8 cellular contexts compared by ENCODE assay signal in the genomic region with DNA sequence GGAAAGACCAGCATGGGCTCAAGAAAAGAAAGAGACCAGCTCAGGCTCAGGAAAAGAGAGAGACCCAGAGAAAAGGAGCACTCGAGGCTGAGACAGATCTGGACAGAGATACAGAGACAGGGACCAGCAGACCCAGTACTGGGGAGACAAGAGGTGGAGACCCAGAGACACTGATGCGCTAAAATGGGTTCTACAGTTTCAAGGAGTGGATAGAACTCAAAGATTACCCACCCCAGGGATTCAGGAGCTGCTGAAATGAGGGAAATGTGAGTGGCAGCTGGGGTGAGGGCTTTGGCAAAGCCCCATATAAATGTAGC. TPM values are rescaled to one million over a fixed set of nuclear protein-coding genes. Genes with fewer than 3 reads are reported as not detected.
DNase-seq lines count a peak whose midpoint lies in the region; ATAC-seq and TF ChIP-seq lines count a peak whose summit lies in the region.

No MANE protein-coding gene starts in this region.

- H3K36me3 Mint-ChIP-seq in activated T-helper 17 cell treated with anti-CD3 and anti-CD28 coated beads, Interleukin-2, amount 50 U/mL, for 72 hours (ENCODE audit: low read depth): peaks cover 15% of the 10 kb centered on the region

- H2AFZ ChIP-seq in hepatocyte (peak overlapping the region; percentile 73), smooth muscle cell (ENCODE audit: low read depth) (peak overlapping the region; percentile 78)

- DNase-seq in hepatocyte (ENCODE audit: low spot score): no peak
- DNase-seq in smooth muscle cell (lab: John Stamatoyannopoulos, UW; ENCODE audit: unreplicated experiment): no peak
- no peak for DNase-seq in NCI-H2196 treated with DMSO at 0.1 percent for 48 hours (lab: John Stamatoyannopoulos, UW; ENCODE audit: unreplicated experiment)
- DNase-seq in activated CD4-positive, CD25-positive, alpha-beta regulatory T cell treated with anti-CD3 and anti-CD28 coated beads, Interleukin-2, amount 50 U/mL, for 72 hours: no peak
- no peak for DNase-seq in kidney tubule cell (ENCODE audit: low spot score)
- no peak for DNase-seq in NOMO-1 treated with DMSO at 0.1 percent for 48 hours (lab: John Stamatoyannopoulos, UW; ENCODE audit: unreplicated experiment)

- H3K4me3 ChIP-seq in HEK293 (ENCODE audit: low read depth, low read length) (peak overlapping the region; percentile 98), hepatocyte (peak overlapping the region; percentile 15), smooth muscle cell (peak overlapping the region; percentile 80)

- no peaks in the 10 kb centered on the region for H3K9me2 ChIP-seq in hepatocyte (replicated peaks; ENCODE audit: insufficient read depth)

- H3K27me3 ChIP-seq in hepatocyte (no peaks in the 10 kb centered on the region), smooth muscle cell (ENCODE audit: low read depth) (no peaks in the 10 kb centered on the region)

- peak overlapping the region; percentile 98 for H3K4me3 Mint-ChIP-seq in activated T-helper 17 cell treated with anti-CD3 and anti-CD28 coated beads, Interleukin-2, amount 50 U/mL, for 72 hours

- H4K20me1 ChIP-seq in hepatocyte (ENCODE audit: insufficient read depth, poor library complexity, severe bottlenecking) (no peaks in the 10 kb centered on the region), smooth muscle cell (ENCODE audit: low read depth) (no peaks in the 10 kb centered on the region)

- POLR2A ChIA-PET in HEK293 (lab: Yijun Ruan, JAX): interaction anchor here (0.6 to 1.1 kb wide), 2 partner anchors 19 to 85 kb away, joined by 3 to 4 read pairs; partner anchors contain the start of gene ZNF274

- CTCF ChIA-PET in HEK293 (lab: Yijun Ruan, JAX): no interaction called here

- H3K4me2 ChIP-seq in hepatocyte (peak overlapping the region; percentile 81), smooth muscle cell (peak overlapping the region; percentile 89)

- H3K9me3 ChIP-seq in HEK293 (ENCODE audit: control insufficient read depth, insufficient read depth, low read depth, low read length) (peaks cover 6% of the 10 kb centered on the region), hepatocyte (ENCODE audit: low read depth) (no peaks in the 10 kb centered on the region), smooth muscle cell (replicated peaks; ENCODE audit: low read depth) (peaks cover 5% of the 10 kb centered on the region)

- H3K79me2 ChIP-seq in hepatocyte (peaks cover 16% of the 10 kb centered on the region), smooth muscle cell (ENCODE audit: low read depth) (peaks cover 21% of the 10 kb centered on the region)

- H3K4me1 ChIP-seq in HEK293 (ENCODE audit: control insufficient read depth, insufficient read depth, low read length): no peaks in the 10 kb centered on the region
- no peaks in the 10 kb centered on the region for H3K4me1 ChIP-seq in hepatocyte (ENCODE audit: insufficient read depth)
- no peaks in the 10 kb centered on the region for H3K4me1 ChIP-seq in smooth muscle cell (ENCODE audit: low read depth)

- peak overlapping the region; percentile 100 for H3K9ac ChIP-seq in smooth muscle cell (ENCODE audit: low read depth)

- no peak for TF ChIP-seq CTCF in HEK293 (tag by site-specific recombination; IDR thresholded peaks at IDR 0.05)
- no peak for TF ChIP-seq CTCF in hepatocyte (IDR thresholded peaks at IDR 0.05; ENCODE audit: poor library complexity)
- TF ChIP-seq CTCF in smooth muscle cell (IDR thresholded peaks at IDR 0.05; ENCODE audit: borderline replicate concordance, insufficient read depth, poor library complexity, severe bottlenecking): no peak

- peaks cover 8% of the 10 kb centered on the region for H3K4me1 Mint-ChIP-seq in activated T-helper 17 cell treated with anti-CD3 and anti-CD28 coated beads, Interleukin-2, amount 50 U/mL, for 72 hours

- peak overlapping the region; percentile 100 for H3K27ac Mint-ChIP-seq in activated T-helper 17 cell treated with anti-CD3 and anti-CD28 coated beads, Interleukin-2, amount 50 U/mL, for 72 hours

- H3F3A ChIP-seq in smooth muscle cell (ENCODE audit: low read depth): no peaks in the 10 kb centered on the region

- H3K36me3 ChIP-seq in HEK293 (ENCODE audit: control insufficient read depth in 2 of 2, insufficient read depth in 1 of 2, low read length in 2 of 2) (peaks cover 0 to 22% of the 10 kb centered on the region in 2 experiments; a peak in 2 of 3 replicates), hepatocyte (replicated peaks; ENCODE audit: insufficient read depth, low read depth) (no peaks in the 10 kb centered on the region), smooth muscle cell (ENCODE audit: low read depth) (no peaks in the 10 kb centered on the region)

- 46% methylated on average over 2 of the region's 2 CpGs for WGBS in hepatocyte (ENCODE audit: low lambda C conversion rate, missing lambda C conversion rate)
- 51% methylated on average over 2 of the region's 2 CpGs for WGBS in smooth muscle cell (ENCODE audit: low lambda C conversion rate)

- peaks cover 12% of the 10 kb centered on the region for H3K9me3 Mint-ChIP-seq in activated T-helper 17 cell treated with anti-CD3 and anti-CD28 coated beads, Interleukin-2, amount 50 U/mL, for 72 hours

- H3K27me3 Mint-ChIP-seq in activated T-helper 17 cell treated with anti-CD3 and anti-CD28 coated beads, Interleukin-2, amount 50 U/mL, for 72 hours: no peaks in the 10 kb centered on the region

- H3K27ac ChIP-seq in HEK293 (ENCODE audit: extremely low read depth, low read depth, low read length) (no peak overlapping the region), hepatocyte (peak overlapping the region; percentile 96), smooth muscle cell (ENCODE audit: low read depth) (peak overlapping the region; percentile 99)

- peak; percentile 13 for ATAC-seq in activated T-helper 17 cell treated with anti-CD3 and anti-CD28 coated beads, Interleukin-2, amount 50 U/mL, for 72 hours (replicated peaks)

TF ChIP-seq in HEK293, 187 proteins besides CTCF, POLR2A, EP300 and RAD21:
- TF ChIP-seq ZNF777 (tag by site-specific recombination; IDR thresholded peaks at IDR 0.05; ENCODE audit: borderline replicate concordance): 0 out of 2 replicates have a peak, but pooled peaks have one; percentile 32
- TF ChIP-seq ZNF768 (tag by site-specific recombination; IDR thresholded peaks at IDR 0.05): peak; percentile 20; the same call in 1 of the 2 replicates
- peak; percentile 76 for TF ChIP-seq ZBTB17 (tag by site-specific recombination; IDR thresholded peaks at IDR 0.05)
- peak; percentile 78; the same call in 1 of the 2 replicates for TF ChIP-seq ZNF280D (tag by site-specific recombination; IDR thresholded peaks at IDR 0.05)
- no peak for TF ChIP-seq BCL6B (tag by site-specific recombination; IDR thresholded peaks at IDR 0.05)
- no peak for TF ChIP-seq YY1 (tag by site-specific recombination; IDR thresholded peaks at IDR 0.05)
TF ChIP-seq in HEK293: peak in this region for 4.

RNA-seq across cellular contexts. Expression of gene ZSCAN18, which starts 0.6 kb away (rescaled TPM):
- 10 to 100 TPM; 15.9 to 20.1 TPM for total RNA-seq in activated T-helper 17 cell treated with anti-CD3 and anti-CD28 coated beads, Interleukin-2, amount 50 U/mL, for 72 hours
- total RNA-seq in hepatocyte: 30.4 and 49.8 TPM in 2 replicates
- 51.8 and 59.1 TPM in 2 replicates for polyA plus RNA-seq in hepatocyte
- 32.9 and 34.6 TPM in 2 replicates for total RNA-seq in smooth muscle cell
- polyA plus RNA-seq in smooth muscle cell: 54.6 and 66.5 TPM in 2 replicates

RNA-seq across cellular contexts. Expression of gene ZNF135, which starts 39.6 kb away (rescaled TPM):
- under 1 TPM in 1 of 2 donors, not detected in 1; 0.34 TPM for total RNA-seq in activated T-helper 17 cell treated with anti-CD3 and anti-CD28 coated beads, Interleukin-2, amount 50 U/mL, for 72 hours
- total RNA-seq in hepatocyte (5.8 and 7.4 TPM in 2 replicates), smooth muscle cell (3.7 and 4.8 TPM in 2 replicates)
- polyA plus RNA-seq in hepatocyte (4.3 and 5.0 TPM in 2 replicates), smooth muscle cell (3.2 and 3.6 TPM in 2 replicates)

RNA-seq across cellular contexts. Expression of gene ZNF329, which starts 51.9 kb away (rescaled TPM):
- 1 to 10 TPM; 3.8 to 7.0 TPM for total RNA-seq in activated T-helper 17 cell treated with anti-CD3 and anti-CD28 coated beads, Interleukin-2, amount 50 U/mL, for 72 hours
- total RNA-seq in hepatocyte (17.0 and 18.4 TPM in 2 replicates), smooth muscle cell (14.3 and 22.3 TPM in 2 replicates)
- polyA plus RNA-seq in hepatocyte (1.8 and 2.8 TPM in 2 replicates), smooth muscle cell (2.3 and 4.4 TPM in 2 replicates)

Comparison
In these comparisons a context has a peak if more than half of its experiments do, and no peak if none do; other contexts are left out.
1. H3K4me3 ChIP-seq: peak in every context shown above with its lines; median percentile 98 in HEK293; 80 in smooth muscle cell; 15 in hepatocyte.